In genomic region chr1:32612189-32612881, GRCh38 we compare ENCODE assay signal across 8 cellular contexts. TPM values are rescaled to one million over a fixed set of nuclear protein-coding genes. Genes with fewer than 3 reads are reported as not detected.
A peak's percentile ranks its signal among the peaks of the same experiment; 100 is the strongest.
DNase-seq lines count a peak whose midpoint lies in the region; ATAC-seq and TF ChIP-seq lines count a peak whose summit lies in the region.

No MANE protein-coding gene starts in this region.

- no peak; the same call in 1 of the 2 replicates for TF ChIP-seq CTCF in C4-2B (conservative IDR thresholded peaks at IDR 0.05)
- peak; percentile 2 for TF ChIP-seq CTCF in MCF 10A (IDR thresholded peaks at IDR 0.05; ENCODE audit: unreplicated experiment)

- H3K36me3 ChIP-seq in iPS DF 6.9 (ENCODE audit: control insufficient read depth, insufficient read depth, low read length): no peaks in the 10 kb centered on the region

- peak; percentile 50 for DNase-seq in MV-4-11 (lab: John Stamatoyannopoulos, UW)
- peak; percentile 88 for DNase-seq in MCF 10A (ENCODE audit: unreplicated experiment)
- DNase-seq in iPS DF 6.9 (ENCODE audit: low read depth, low spot score): peak; percentile 74
- DNase-seq in retina: peak; percentile 89
- DNase-seq in cortex of kidney (lab: John Stamatoyannopoulos, UW): no peak

- H3K4me3 Mint-ChIP-seq in T-helper 1 cell treated with Interleukin-12 subunit alpha and Interleukin-12 subunit beta and Interleukin-4 antibody, amounts not matched to agents 30 μg/mL and 1 μg/mL, for 36 hours: peak overlapping the region; percentile 59
- H3K4me3 Mint-ChIP-seq in MCF 10A (ENCODE audit: unreplicated experiment): peak overlapping the region; percentile 76

- peak; percentile 83 for ATAC-seq in GM19463 (IDR thresholded peaks at IDR 0.05; ENCODE audit: unreplicated experiment)

- no peaks in the 10 kb centered on the region for H3K9me3 ChIP-seq in iPS DF 6.9 (ENCODE audit: control insufficient read depth, insufficient read depth, low read length)

- no peaks in the 10 kb centered on the region for H3K9me3 Mint-ChIP-seq in T-helper 1 cell treated with Interleukin-12 subunit alpha and Interleukin-12 subunit beta and Interleukin-4 antibody, amounts not matched to agents 30 μg/mL and 1 μg/mL, for 36 hours
- H3K9me3 Mint-ChIP-seq in MCF 10A (ENCODE audit: unreplicated experiment): no peaks in the 10 kb centered on the region

- intact Hi-C loops in MCF 10A (cut with micrococcal nuclease): no loop called here

- peaks cover 1% of the 10 kb centered on the region for H3K36me3 Mint-ChIP-seq in T-helper 1 cell treated with Interleukin-12 subunit alpha and Interleukin-12 subunit beta and Interleukin-4 antibody, amounts not matched to agents 30 μg/mL and 1 μg/mL, for 36 hours (ENCODE audit: low read depth)
- H3K36me3 Mint-ChIP-seq in MCF 10A (ENCODE audit: insufficient read depth, unreplicated experiment): no peaks in the 10 kb centered on the region

- no TSS peak for BruUV-seq in MCF 10A (replicated peaks; lab: Mats Ljungman, UMichigan)

- H3K27ac ChIP-seq in C4-2B: peak overlapping the region; percentile 36
- H3K27ac ChIP-seq in iPS DF 6.9 (ENCODE audit: low read length): no peak overlapping the region

- POLR2A ChIA-PET in MCF 10A (lab: Yijun Ruan, JAX): interaction anchor here (0.6 to 1.4 kb wide), 8 partner anchors 9 to 105 kb away, joined by 3 to 6 read pairs (median 4); partner anchors contain the start of genes RBBP4 and ZBTB8A

- H3K4me1 Mint-ChIP-seq in T-helper 1 cell treated with Interleukin-12 subunit alpha and Interleukin-12 subunit beta and Interleukin-4 antibody, amounts not matched to agents 30 μg/mL and 1 μg/mL, for 36 hours (ENCODE audit: low read depth): peaks cover 5% of the 10 kb centered on the region
- peaks cover 8% of the 10 kb centered on the region for H3K4me1 Mint-ChIP-seq in MCF 10A (ENCODE audit: insufficient read depth, unreplicated experiment)

- no peaks in the 10 kb centered on the region for H3K4me1 ChIP-seq in iPS DF 6.9 (ENCODE audit: control insufficient read depth, insufficient read depth, low read length)

- CTCF ChIA-PET in MCF 10A (lab: Yijun Ruan, JAX): interaction anchor here (0.6 to 1.5 kb wide), 4 partner anchors 9 to 164 kb away, joined by 3 to 6 read pairs (median 3); no protein-coding TSS in a partner anchor

- H3K4me3 ChIP-seq in iPS DF 6.9 (ENCODE audit: low read length): peak overlapping the region; percentile 38; the same call in 1 of the 2 replicates

- no peak overlapping the region for H3K27ac Mint-ChIP-seq in T-helper 1 cell treated with Interleukin-12 subunit alpha and Interleukin-12 subunit beta and Interleukin-4 antibody, amounts not matched to agents 30 μg/mL and 1 μg/mL, for 36 hours
- peak overlapping the region; percentile 30 for H3K27ac Mint-ChIP-seq in MCF 10A (ENCODE audit: low read depth, unreplicated experiment)

- no CpG with 5 or more reads among the region's 35 CpGs for whole genome bisulfite sequencing in iPS DF 6.9 (ENCODE audit: insufficient coverage, insufficient read length)

- H3K27me3 ChIP-seq in iPS DF 6.9 (ENCODE audit: control insufficient read depth, insufficient read depth, low read length): no peaks in the 10 kb centered on the region

- H3K27me3 Mint-ChIP-seq in T-helper 1 cell treated with Interleukin-12 subunit alpha and Interleukin-12 subunit beta and Interleukin-4 antibody, amounts not matched to agents 30 μg/mL and 1 μg/mL, for 36 hours (ENCODE audit: low read depth): no peaks in the 10 kb centered on the region
- no peaks in the 10 kb centered on the region for H3K27me3 Mint-ChIP-seq in MCF 10A (ENCODE audit: insufficient read depth, unreplicated experiment)

RNA-seq across cellular contexts. Expression of gene ZBTB8OS, which starts 38.0 kb away (rescaled TPM):
- 66.2 and 81.1 TPM in 2 replicates for total RNA-seq in MCF 10A (2022)

RNA-seq across cellular contexts. Expression of gene RBBP4, which starts 38.7 kb away (rescaled TPM):
- 165 and 179 TPM in 2 replicates for total RNA-seq in MCF 10A (2022)
